20 cellular contexts compared by ENCODE assay signal in genomic region chr1:57293214-57293613, GRCh38.
DNase-seq lines count a peak whose midpoint lies in the region; ATAC-seq, FAIRE-seq and TF ChIP-seq lines count a peak whose summit lies in the region.
"Had no signal": no experiment of that assay in that cellular context is flagged by ENCODE, and none has a peak within 500 bp of the region (broad histone marks: within the 10 kb centered on the region; RNA-seq: fewer than 3 reads in every experiment).

No MANE protein-coding gene starts in this region.

- no peaks in the 10 kb centered on the region for H3K4me1 ChIP-seq in OCI-LY1 (ENCODE audit: insufficient read depth, low read length, severe bottlenecking)
- no peaks in the 10 kb centered on the region for H3K4me1 ChIP-seq in GM12878 (ENCODE audit: control insufficient read depth, insufficient read depth, low read length)
- H3K4me1 ChIP-seq: A549; BLaER1 treated with 17β-estradiol and CSF1 and Interleukin-3, amounts not matched to agents 10 nM and 100 nM had no signal

- DNase-seq in AG09309 (ENCODE audit: low read depth) (no peak), GM12878 (ENCODE audit: low read depth, low spot score) (no peak), D721Med (ENCODE audit: insufficient read length, low spot score) (no peak), Right ventricle myocardium inferior (ENCODE audit: missing footprints) (no peak), brain microvascular endothelial cell (no peak)
- DNase-seq: CD4-positive, CD25-positive, alpha-beta regulatory T cell; CD8-positive, alpha-beta memory T cell; COR-L47; GM23248; HFFc6 had no signal

- H3K36me3 ChIP-seq in OCI-LY1 (ENCODE audit: insufficient read depth, low read length) (no peaks in the 10 kb centered on the region), GM12878 (ENCODE audit: control insufficient read depth in 2 of 2, insufficient read depth in 2 of 2, low read length in 1 of 2) (no peaks in the 10 kb centered on the region), brain microvascular endothelial cell (replicated peaks) (no peaks in the 10 kb centered on the region)
- H3K36me3 ChIP-seq: BLaER1 treated with 17β-estradiol and CSF1 and Interleukin-3, amounts not matched to agents 10 nM and 100 nM had no signal

- WGBS in GM12878 (ENCODE audit: insufficient coverage, insufficient replicate concordance, low lambda C conversion rate, missing lambda C conversion rate): 17% methylated on average over 3 of the region's 3 CpGs

- no peak overlapping the region for H3K27ac ChIP-seq in OCI-LY1 (ENCODE audit: low read depth, low read length, poor library complexity, severe bottlenecking)
- H3K27ac ChIP-seq in GM12878 (ENCODE audit: control insufficient read depth, insufficient read depth): no peak overlapping the region
- H3K27ac ChIP-seq in brain microvascular endothelial cell: no peak overlapping the region
- H3K27ac ChIP-seq: A549; BLaER1 treated with 17β-estradiol and CSF1 and Interleukin-3, amounts not matched to agents 10 nM and 100 nM; GM23248; KMS-11 had no signal

- H4K20me1 ChIP-seq in OCI-LY1 (ENCODE audit: insufficient read depth, low read length) (no peaks in the 10 kb centered on the region), GM12878 (ENCODE audit: control insufficient read depth, insufficient read depth) (no peaks in the 10 kb centered on the region)
- H4K20me1 ChIP-seq: BLaER1 treated with 17β-estradiol and CSF1 and Interleukin-3, amounts not matched to agents 10 nM and 100 nM had no signal

- no peak for TF ChIP-seq RAD21 in GM12878 (IDR thresholded peaks at IDR 0.05; ENCODE audit: insufficient read depth, low read depth, low read length)

- H3K79me2 ChIP-seq in OCI-LY1 (ENCODE audit: insufficient read depth, low read length) (no peaks in the 10 kb centered on the region), GM12878 (ENCODE audit: control insufficient read depth, insufficient read depth, low read length) (no peaks in the 10 kb centered on the region)

- BruUV-seq in GM12878 (replicated peaks; lab: Mats Ljungman, UMichigan): no TSS peak

- H3K4me2 ChIP-seq in OCI-LY1 (ENCODE audit: low read length): no peak overlapping the region
- no peak overlapping the region for H3K4me2 ChIP-seq in GM12878 (ENCODE audit: control insufficient read depth, insufficient read depth)
- H3K4me2 ChIP-seq: A549; BLaER1 treated with 17β-estradiol and CSF1 and Interleukin-3, amounts not matched to agents 10 nM and 100 nM; KMS-11 had no signal

- ATAC-seq in GM12878: no peak
- no peak for ATAC-seq in Right ventricle myocardium inferior
- ATAC-seq: A549, HCT116 had no signal

- POLR2A ChIA-PET in GM12878 (lab: Charles Lee): no interaction called here

- no peaks in the 10 kb centered on the region for H3F3A ChIP-seq in OCI-LY1 (ENCODE audit: insufficient read depth, low read length)

- H2AFZ ChIP-seq in OCI-LY1 (ENCODE audit: low read length) (no peak overlapping the region), GM12878 (ENCODE audit: control insufficient read depth, low read depth, low read length) (no peak overlapping the region)
- H2AFZ ChIP-seq: GM23248 had no signal

- FAIRE-seq in GM12878 (lab: Jason Lieb, UNC) (no peak), D721Med (lab: Jason Lieb, UNC) (no peak)
- FAIRE-seq: A549, G401.6, GM12892, GM18507, H54, HTR-8/SVneo had no signal

- RAD21 ChIA-PET in GM12878 (lab: Charles Lee; ENCODE audit: unreplicated experiment): no interaction called here

- TF ChIP-seq CTCF in AG09309 (IDR thresholded peaks at IDR 0.05; ENCODE audit: control insufficient read depth, insufficient read depth, low read depth, low read length, missing control alignments): peak; percentile 2
- peak; percentile 15; the same call in 1 of the 2 replicates for TF ChIP-seq CTCF in OCI-LY1 (IDR thresholded peaks at IDR 0.05; ENCODE audit: low read length)
- 0 out of 6 replicates have a peak, but pooled peaks of 2 of the 3 experiments have one; percentile 3 to 13 for TF ChIP-seq CTCF in GM12878 (IDR thresholded peaks at IDR 0.05 in 2 of 3, conservative IDR thresholded peaks at IDR 0.05 in 1 of 3; ENCODE audit: control insufficient read depth in 2 of 3, extremely low read depth in 1 of 3, insufficient read depth in 1 of 3, low read depth in 3 of 3, low read length in 3 of 3)
- no peak for TF ChIP-seq CTCF in D721Med (IDR thresholded peaks at IDR 0.05; ENCODE audit: insufficient read depth, missing control alignments)
- no peak for TF ChIP-seq CTCF in brain microvascular endothelial cell (IDR thresholded peaks at IDR 0.05; ENCODE audit: low read depth, low read length, missing control alignments)

- H3K9ac ChIP-seq in OCI-LY1 (ENCODE audit: low read length) (no peak overlapping the region), GM12878 (ENCODE audit: control insufficient read depth, insufficient read depth, low read length) (no peak overlapping the region)
- H3K9ac ChIP-seq: BLaER1 treated with 17β-estradiol and CSF1 and Interleukin-3, amounts not matched to agents 10 nM and 100 nM; GM23248; KMS-11 had no signal

- no peak for TF ChIP-seq POLR2A in GM12878 (IDR thresholded peaks at IDR 0.05; ENCODE audit: low read depth, low read length)

- H3K9me3 ChIP-seq in OCI-LY1 (ENCODE audit: low read length) (no peaks in the 10 kb centered on the region), GM12878 (replicated peaks; ENCODE audit: control insufficient read depth, insufficient read depth, low read length) (no peaks in the 10 kb centered on the region)
- H3K9me3 ChIP-seq: A549; BLaER1 treated with 17β-estradiol and CSF1 and Interleukin-3, amounts not matched to agents 10 nM and 100 nM had no signal

- H3K4me3 ChIP-seq in AG09309 (ENCODE audit: control insufficient read depth, low read depth, low read length): no peak overlapping the region
- no peak overlapping the region for H3K4me3 ChIP-seq in OCI-LY1 (ENCODE audit: low read depth, low read length, poor library complexity, severe bottlenecking)
- H3K4me3 ChIP-seq in GM12878: no peak overlapping the region
- H3K4me3 ChIP-seq in brain microvascular endothelial cell (ENCODE audit: low read depth, low read length): no peak overlapping the region
- H3K4me3 ChIP-seq: A549; BLaER1 treated with 17β-estradiol and CSF1 and Interleukin-3, amounts not matched to agents 10 nM and 100 nM; GM23248 had no signal

- H3K9me2 ChIP-seq in OCI-LY1 (ENCODE audit: low read depth, low read length): no peaks in the 10 kb centered on the region

- H3K27me3 ChIP-seq in OCI-LY1 (ENCODE audit: insufficient read depth, low read length) (no peaks in the 10 kb centered on the region), GM12878 (replicated peaks in 1 of 2; ENCODE audit: control insufficient read depth in 2 of 2, insufficient read depth in 2 of 2, low read length in 1 of 2) (no peaks in the 10 kb centered on the region), brain microvascular endothelial cell (replicated peaks) (no peaks in the 10 kb centered on the region)
- H3K27me3 ChIP-seq: BLaER1 treated with 17β-estradiol and CSF1 and Interleukin-3, amounts not matched to agents 10 nM and 100 nM had no signal

- CTCF ChIA-PET in GM12878 (lab: Yijun Ruan, JAX): no interaction called here

- SMC1A ChIA-PET in GM12878 (lab: Charles Lee; ENCODE audit: uncharacterized antibody, unreplicated experiment): no interaction called here

- intact Hi-C loops in GM12878 (cut with micrococcal nuclease; ENCODE audit: unreplicated experiment): no loop called here
- intact Hi-C loops in Right ventricle myocardium inferior (cut with DNase I): no loop called here

- TF ChIP-seq EP300 in GM12878 (IDR thresholded peaks at IDR 0.05; ENCODE audit: borderline replicate concordance in 1 of 2, control insufficient read depth in 1 of 2, low read depth in 2 of 2, low read length in 2 of 2): no peak

- in situ Hi-C loops in GM12878 (cut with MboI) (no loop called here), brain microvascular endothelial cell (cut with HindIII; ENCODE audit: low pct_ligation_motif_present, low sequenced_read_pairs) (no loop called here)

TF ChIP-seq in GM12878, 131 proteins besides CTCF, POLR2A, EP300 and RAD21:
- TF ChIP-seq HDGF (IDR thresholded peaks at IDR 0.05) (no peak), SREBF2 (IDR thresholded peaks at IDR 0.05; ENCODE audit: low read length) (no peak), SMAD1 (IDR thresholded peaks at IDR 0.05; ENCODE audit: low read depth, partially characterized antibody) (no peak), SMC3 (IDR thresholded peaks at IDR 0.05; ENCODE audit: borderline replicate concordance, low read length) (no peak), ZSCAN29 (IDR thresholded peaks at IDR 0.05) (no peak), CBFB (IDR thresholded peaks at IDR 0.05; ENCODE audit: low read depth) (no peak)
TF ChIP-seq in GM12878: peak in this region for 0.

Comparison
In these comparisons a context has a peak if more than half of its experiments do, and no peak if none do; other contexts are left out.
1. CTCF ChIP-seq: peak in AG09309 (single experiment), OCI-LY1 (single experiment) and GM12878 (2 of 3); none in D721Med (single experiment) and brain microvascular endothelial cell (single experiment).